21 cellular contexts compared by ENCODE assay signal in the genomic region with DNA sequence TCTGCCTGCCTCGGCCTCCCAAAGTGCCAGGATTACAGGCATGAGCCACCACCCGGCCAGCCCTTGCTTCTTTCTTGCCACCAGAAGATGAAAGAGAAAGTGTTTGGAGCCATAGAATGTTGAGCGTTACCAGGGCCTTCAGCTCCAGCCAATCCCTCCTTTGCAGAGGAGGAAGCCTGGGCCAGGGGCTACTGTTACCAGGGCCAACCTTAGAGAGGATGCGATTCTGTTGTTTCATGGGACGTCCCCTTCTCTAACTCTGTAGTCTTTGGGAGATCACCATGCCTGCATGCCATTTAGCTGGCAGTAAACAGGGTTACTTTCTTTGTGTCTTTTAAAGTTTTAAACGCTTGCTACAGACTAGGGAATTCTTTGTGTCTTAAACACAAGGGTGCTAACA. TPM values are rescaled to one million over a fixed set of nuclear protein-coding genes. Genes with fewer than 3 reads are reported as not detected.
DNase-seq lines count a peak whose midpoint lies in the region; ATAC-seq and TF ChIP-seq lines count a peak whose summit lies in the region.
"Had no signal": no experiment of that assay in that cellular context is flagged by ENCODE, and none has a peak within 500 bp of the region (broad histone marks: within the 10 kb centered on the region; RNA-seq: fewer than 3 reads in every experiment).

No MANE protein-coding gene starts in this region.

- H3K18ac ChIP-seq in IMR-90 (ENCODE audit: low read depth, low read length): no peak overlapping the region

- no peak overlapping the region for H2BK20ac ChIP-seq in IMR-90 (ENCODE audit: low read depth, low read length)

- H3K36me3 Mint-ChIP-seq in WTC11: no peaks in the 10 kb centered on the region
- H3K36me3 Mint-ChIP-seq in nephron progenitor cell (ENCODE audit: low read depth): no peaks in the 10 kb centered on the region
- H3K36me3 Mint-ChIP-seq in activated CD4-positive, alpha-beta T cell treated with anti-CD3 and anti-CD28 coated beads, Interleukin-2, amount 10 ng/mL, durations not matched to agents 7 days and 5 days (ENCODE audit: low read depth): peaks cover 2% of the 10 kb centered on the region
- H3K36me3 Mint-ChIP-seq: CD4-positive, CD25-positive, alpha-beta regulatory T cell had no signal

- H3K9me1 ChIP-seq in IMR-90 (ENCODE audit: insufficient read depth, low read length): peaks cover 7% of the 10 kb centered on the region

- ATAC-seq in IMR-90 (ENCODE audit: low read depth) (no peak), WTC11 (no peak), HG03097 (IDR thresholded peaks at IDR 0.05; ENCODE audit: low FRiP score, unreplicated experiment) (no peak)
- ATAC-seq: A549, HepG2 had no signal

- no peak overlapping the region for H3K14ac ChIP-seq in IMR-90 (replicated peaks; ENCODE audit: low read depth, low read length)

- H3K27me3 Mint-ChIP-seq in WTC11 (ENCODE audit: low read depth): no peaks in the 10 kb centered on the region
- peaks cover 10% of the 10 kb centered on the region for H3K27me3 Mint-ChIP-seq in nephron progenitor cell (ENCODE audit: low read depth, poor library complexity)
- peaks cover 8% of the 10 kb centered on the region for H3K27me3 Mint-ChIP-seq in activated CD4-positive, alpha-beta T cell treated with anti-CD3 and anti-CD28 coated beads, Interleukin-2, amount 10 ng/mL, durations not matched to agents 7 days and 5 days

- no peak overlapping the region; the same call in 1 of the 2 replicates for H3K4ac ChIP-seq in IMR-90 (ENCODE audit: low read depth, low read length)

- no peaks in the 10 kb centered on the region for H4K20me1 ChIP-seq in IMR-90 (ENCODE audit: insufficient read depth, low read length)

- no peak for TF ChIP-seq POLR2A in IMR-90 (IDR thresholded peaks at IDR 0.05; ENCODE audit: low read depth, low read length)

- peaks cover 3 to 8% of the 10 kb centered on the region in 2 experiments; a peak in 3 of 4 replicates for H3K79me1 ChIP-seq in IMR-90 (ENCODE audit: low read depth in 1 of 2, low read length in 2 of 2)

- no peak overlapping the region for H3K56ac ChIP-seq in IMR-90 (ENCODE audit: extremely low read depth, insufficient read depth, low read length)

- H3K9me3 Mint-ChIP-seq in WTC11: no peaks in the 10 kb centered on the region
- peaks cover 7% of the 10 kb centered on the region for H3K9me3 Mint-ChIP-seq in nephron progenitor cell
- peaks cover 3% of the 10 kb centered on the region for H3K9me3 Mint-ChIP-seq in activated CD4-positive, alpha-beta T cell treated with anti-CD3 and anti-CD28 coated beads, Interleukin-2, amount 10 ng/mL, durations not matched to agents 7 days and 5 days

- no peak overlapping the region for H4K5ac ChIP-seq in IMR-90 (ENCODE audit: low read depth, low read length)

- H3K4me2 ChIP-seq in IMR-90 (ENCODE audit: low read depth, low read length): no peak overlapping the region

- H3K4me1 Mint-ChIP-seq in WTC11 (peaks cover 14% of the 10 kb centered on the region), nephron progenitor cell (peaks cover 50% of the 10 kb centered on the region)
- peaks cover 13% of the 10 kb centered on the region for H3K4me1 Mint-ChIP-seq in activated CD4-positive, alpha-beta T cell treated with anti-CD3 and anti-CD28 coated beads, Interleukin-2, amount 10 ng/mL, durations not matched to agents 7 days and 5 days

- H3K27me3 ChIP-seq in IMR-90 (ENCODE audit: control insufficient read depth, insufficient read depth, low read length): no peaks in the 10 kb centered on the region

- in situ Hi-C loops in IMR-90 (cut with MboI; ENCODE audit: low sequenced_read_pairs): no loop called here

- H2BK15ac ChIP-seq in IMR-90 (ENCODE audit: low read depth, low read length): no peak overlapping the region

- dilution Hi-C loops in IMR-90 (cut with HindIII; ENCODE audit: low sequenced_read_pairs, unreplicated experiment): no loop called here

- H2AK5ac ChIP-seq in IMR-90 (ENCODE audit: low read depth, low read length): no peak overlapping the region

- H4K8ac ChIP-seq in IMR-90 (ENCODE audit: low read depth in 2 of 2, low read length in 2 of 2): no peak overlapping the region

- no peaks in the 10 kb centered on the region for H3K36me3 ChIP-seq in IMR-90 (ENCODE audit: control insufficient read depth, insufficient read depth, low read length)

- H3K23ac ChIP-seq in IMR-90 (ENCODE audit: low read depth, low read length): no peak overlapping the region

- no peak overlapping the region for H2BK5ac ChIP-seq in IMR-90 (ENCODE audit: low read depth, low read length, poor library complexity, severe bottlenecking)

- no peak overlapping the region for H2BK120ac ChIP-seq in IMR-90 (ENCODE audit: low read depth, low read length)

- H3K9me3 ChIP-seq in IMR-90 (ENCODE audit: control insufficient read depth, insufficient read depth, low read length): no peaks in the 10 kb centered on the region
- H3K9me3 ChIP-seq: A549 had no signal

- no peak overlapping the region for H3K4me3 ChIP-seq in IMR-90 (ENCODE audit: insufficient read depth, low read depth, low read length)
- H3K4me3 ChIP-seq: A549 had no signal

- H3K27ac Mint-ChIP-seq in WTC11 (peak overlapping the region; percentile 68; the same call in 1 of the 2 replicates), nephron progenitor cell (peak overlapping the region; percentile 50)
- no peak overlapping the region for H3K27ac Mint-ChIP-seq in activated CD4-positive, alpha-beta T cell treated with anti-CD3 and anti-CD28 coated beads, Interleukin-2, amount 10 ng/mL, durations not matched to agents 7 days and 5 days
- H3K27ac Mint-ChIP-seq: CD4-positive, CD25-positive, alpha-beta regulatory T cell had no signal

- 82% methylated on average over 2 of the region's 6 CpGs; no CpG with 5 or more reads in 1 of the 2 experiments for WGBS in IMR-90 (ENCODE audit: extremely low coverage in 2 of 2, insufficient read length in 1 of 2), 2 experiments

- no peak for TF ChIP-seq CTCF in IMR-90 (conservative IDR thresholded peaks at IDR 0.05; ENCODE audit: low read depth, low read length)
- TF ChIP-seq CTCF in WTC11 (IDR thresholded peaks at IDR 0.05): no peak
- TF ChIP-seq CTCF in nephron progenitor cell (IDR thresholded peaks at IDR 0.05): no peak

- no TSS peak for BruUV-seq in IMR-90 (replicated peaks; lab: Mats Ljungman, UMichigan)

- H3K9ac ChIP-seq in IMR-90 (ENCODE audit: low read depth, low read length): no peak overlapping the region

- DNase-seq in IMR-90 (no peak), WTC11 (ENCODE audit: low spot score) (no peak), epithelial cell of prostate (ENCODE audit: low read depth, low spot score) (no peak), nephron progenitor cell (no peak), SKM-1 (lab: John Stamatoyannopoulos, UW; ENCODE audit: unreplicated experiment) (no peak), NCI-H2107 treated with DMSO at 0.1 percent for 48 hours (lab: John Stamatoyannopoulos, UW; ENCODE audit: unreplicated experiment) (no peak)
- DNase-seq in activated CD4-positive, alpha-beta T cell treated with anti-CD3 and anti-CD28 coated beads, Interleukin-2, amount 10 ng/mL, durations not matched to agents 7 days and 5 days: no peak
- DNase-seq: CD4-positive, CD25-positive, alpha-beta regulatory T cell; H7; KBM-7; NCI-H1092; NCI-H1436; NCI-H2029; NCI-H524 treated with DMSO at 0.1 percent for 48 hours; NCI-H82; Right ventricle myocardium superior had no signal

- CTCF ChIA-PET in IMR-90 (lab: Yijun Ruan, JAX) (no interaction called here), WTC11 (lab: Charles Lee) (no interaction called here)
- CTCF ChIA-PET in activated CD4-positive, alpha-beta T cell treated with anti-CD3 and anti-CD28 coated beads, Interleukin-2, amount 10 ng/mL, durations not matched to agents 7 days and 5 days (lab: Charles Lee): no interaction called here

- H3K27ac ChIP-seq in IMR-90 (ENCODE audit: insufficient read depth, low read length) (no peak overlapping the region), epithelial cell of prostate (peak overlapping the region; percentile 69)

- H2AK9ac ChIP-seq in IMR-90 (replicated peaks; ENCODE audit: low read depth, low read length, poor library complexity): peak overlapping the region; percentile 68

- POLR2A ChIA-PET in IMR-90 (lab: Charles Lee; ENCODE audit: unreplicated experiment): no interaction called here
- POLR2A ChIA-PET in WTC11 (lab: Charles Lee): no interaction called here
- POLR2A ChIA-PET in activated CD4-positive, alpha-beta T cell treated with anti-CD3 and anti-CD28 coated beads, Interleukin-2, amount 10 ng/mL, durations not matched to agents 7 days and 5 days (lab: Charles Lee): no interaction called here

- intact Hi-C loops in IMR-90 (cut with micrococcal nuclease): no loop called here

- no peak overlapping the region for H4K91ac ChIP-seq in IMR-90 (ENCODE audit: insufficient read depth, low read depth, low read length)

- H3K4me1 ChIP-seq in IMR-90 (ENCODE audit: control insufficient read depth, insufficient read depth, low read length): peaks cover 14% of the 10 kb centered on the region

- H2AFZ ChIP-seq in IMR-90 (replicated peaks; ENCODE audit: low read length, poor library complexity): no peak overlapping the region

- no peak for TF ChIP-seq RAD21 in IMR-90 (IDR thresholded peaks at IDR 0.05; ENCODE audit: low read length)

- H3K4me3 Mint-ChIP-seq in WTC11 (no peak overlapping the region), nephron progenitor cell (no peak overlapping the region)
- no peak overlapping the region for H3K4me3 Mint-ChIP-seq in activated CD4-positive, alpha-beta T cell treated with anti-CD3 and anti-CD28 coated beads, Interleukin-2, amount 10 ng/mL, durations not matched to agents 7 days and 5 days
- H3K4me3 Mint-ChIP-seq: CD4-positive, CD25-positive, alpha-beta regulatory T cell had no signal

RNA-seq across cellular contexts. Expression of a gene that starts 45.8 kb away (rescaled TPM):
- total RNA-seq in IMR-90 (2012; rRNA removed) (not detected in 2 replicates), WTC11 (2021) (not detected in 3 replicates)
- polyA plus RNA-seq in IMR-90 (2012; rRNA removed): not detected in 2 replicates
- 0.04 TPM in 1 of 2 replicates, not detected in the other for polyA plus RNA-seq in IMR-90 (2012; cell fraction: cytosol; rRNA removed)
- polyA plus RNA-seq in IMR-90 (2012; cell fraction: nucleus; rRNA removed; ENCODE audit: low replicate concordance): 0.04 TPM in 1 of 2 replicates, not detected in the other
- total RNA-seq in activated CD4-positive, alpha-beta T cell treated with anti-CD3 and anti-CD28 coated beads, Interleukin-2, amount 10 ng/mL, durations not matched to agents 7 days and 5 days: not detected
- total RNA-seq: CD4-positive, CD25-positive, alpha-beta regulatory T cell; H7; OCI-LY7; Right ventricle myocardium superior had no signal
- polyA plus RNA-seq: A549; BJ; CD4-positive, CD25-positive, alpha-beta regulatory T cell had no signal

RNA-seq across cellular contexts. Expression of a gene that starts 49.0 kb away (rescaled TPM):
- 4.5 and 4.7 TPM in 2 replicates for total RNA-seq in IMR-90 (2012; rRNA removed)
- polyA plus RNA-seq in IMR-90 (2012; rRNA removed): 6.3 and 6.4 TPM in 2 replicates
- polyA plus RNA-seq in IMR-90 (2012; cell fraction: cytosol; rRNA removed): 2.1 and 2.9 TPM in 2 replicates
- polyA plus RNA-seq in IMR-90 (2012; cell fraction: nucleus; rRNA removed; ENCODE audit: low replicate concordance): 2.1 and 4.5 TPM in 2 replicates
- total RNA-seq in WTC11 (2021): 15.1 to 20.7 TPM (median 16.6 TPM) in 3 replicates
- 10 to 100 TPM; 25.3 to 25.6 TPM for total RNA-seq in activated CD4-positive, alpha-beta T cell treated with anti-CD3 and anti-CD28 coated beads, Interleukin-2, amount 10 ng/mL, durations not matched to agents 7 days and 5 days
